ENCODE assay signal across 10 cellular contexts in the genomic region with DNA sequence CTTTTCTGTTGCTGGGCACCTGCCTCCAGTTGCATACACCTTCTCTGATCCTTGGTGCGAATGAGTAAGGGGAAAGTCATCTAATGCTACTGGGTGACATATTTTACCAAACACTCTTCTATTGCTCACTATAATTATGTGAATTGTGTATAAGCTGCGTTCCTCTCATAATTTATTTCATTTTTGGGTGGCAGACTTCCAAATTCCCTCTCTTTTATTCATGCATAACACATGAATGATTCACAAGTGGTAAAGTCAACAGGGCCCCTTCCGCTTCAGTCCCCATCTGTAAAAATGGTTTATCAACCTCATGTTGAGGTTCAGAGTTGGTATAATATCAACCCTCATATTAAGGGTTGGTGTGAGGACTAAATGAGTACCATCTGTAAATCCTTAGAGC. TPM values are rescaled to one million over a fixed set of nuclear protein-coding genes. Genes with fewer than 3 reads are reported as not detected.
A peak's percentile ranks its signal among the peaks of the same experiment; 100 is the strongest.
DNase-seq lines count a peak whose midpoint lies in the region; ATAC-seq and TF ChIP-seq lines count a peak whose summit lies in the region.
"Had no signal": no experiment of that assay in that cellular context is flagged by ENCODE, and none has a peak within 500 bp of the region (broad histone marks: within the 10 kb centered on the region; RNA-seq: fewer than 3 reads in every experiment).

No MANE protein-coding gene starts in this region.

- peak overlapping the region; percentile 18; the same call in 1 of the 2 replicates for H3K9ac ChIP-seq in PC-3 (ENCODE audit: low read length)

- no peak overlapping the region for H3K27ac Mint-ChIP-seq in activated T-helper 17 cell treated with anti-CD3 and anti-CD28 coated beads, Interleukin-2, amount 50 U/mL, for 72 hours
- H3K27ac Mint-ChIP-seq: activated CD8-positive, alpha-beta T cell treated with anti-CD3 and anti-CD28 coated beads, Interleukin-2, amount 10 ng/mL, durations not matched to agents 7 days and 5 days had no signal

- TF ChIP-seq CTCF in PC-3 (conservative IDR thresholded peaks at IDR 0.05; ENCODE audit: low read depth, low read length) (no peak), gastrocnemius medialis (IDR thresholded peaks at IDR 0.05 in 4 of 5, conservative IDR thresholded peaks at IDR 0.05 in 1 of 5) (no peak)

- H3K4me1 Mint-ChIP-seq in activated T-helper 17 cell treated with anti-CD3 and anti-CD28 coated beads, Interleukin-2, amount 50 U/mL, for 72 hours = peaks cover 16% of the 10 kb centered on the region

- H3K79me2 ChIP-seq in PC-3 (ENCODE audit: low read length) = peaks cover 24% of the 10 kb centered on the region

- no peaks in the 10 kb centered on the region for H3F3A ChIP-seq in PC-3 (ENCODE audit: low read length, unreplicated experiment)

- H3K4me2 ChIP-seq in PC-3 (ENCODE audit: low read length) = peak overlapping the region; percentile 54

- peaks cover 14% of the 10 kb centered on the region; the same call in 1 of the 2 replicates for H4K20me1 ChIP-seq in PC-3 (ENCODE audit: low read length)

- no peak for TF ChIP-seq POLR2A in gastrocnemius medialis (IDR thresholded peaks at IDR 0.05)

- peak; percentile 15 for DNase-seq in NCI-H2196 (lab: John Stamatoyannopoulos, UW; ENCODE audit: unreplicated experiment)
- DNase-seq in NCI-H2196 treated with DMSO at 0.1 percent for 48 hours (lab: John Stamatoyannopoulos, UW; ENCODE audit: unreplicated experiment) = no peak
- peak; percentile 94 for DNase-seq in PC-3
- peak; percentile 80 for DNase-seq in fibroblast of gingiva (ENCODE audit: low read depth)
- DNase-seq in SIG-M5 treated with dmso at 0.1 percent for 504 hours (lab: John Stamatoyannopoulos, UW; ENCODE audit: unreplicated experiment) = no peak
- DNase-seq in gastrocnemius medialis = no peak
- DNase-seq: activated CD8-positive, alpha-beta T cell treated with anti-CD3 and anti-CD28 coated beads, Interleukin-2, amount 10 ng/mL, durations not matched to agents 7 days and 5 days; amygdala had no signal

- no peak overlapping the region for H3K4me3 ChIP-seq in PC-3 (ENCODE audit: low read length)
- no peak overlapping the region for H3K4me3 ChIP-seq in gastrocnemius medialis

- H3K4me3 Mint-ChIP-seq in activated T-helper 17 cell treated with anti-CD3 and anti-CD28 coated beads, Interleukin-2, amount 50 U/mL, for 72 hours = no peak overlapping the region
- H3K4me3 Mint-ChIP-seq: activated CD8-positive, alpha-beta T cell treated with anti-CD3 and anti-CD28 coated beads, Interleukin-2, amount 10 ng/mL, durations not matched to agents 7 days and 5 days had no signal

- H3K9me3 ChIP-seq in PC-3 (ENCODE audit: low read length) (no peaks in the 10 kb centered on the region), gastrocnemius medialis (no peaks in the 10 kb centered on the region)

- intact Hi-C loops in PC-3 (cut with micrococcal nuclease) = loop anchor here (1.0 kb wide), 2 partner anchors 28 to 53 kb away; no protein-coding TSS in a partner anchor
- intact Hi-C loops in gastrocnemius medialis (cut with DNase I; ENCODE audit: low total_unique reads) = no loop called here

- in situ Hi-C loops in gastrocnemius medialis (cut with MboI; ENCODE audit: low sequenced_read_pairs in 4 of 4) = loop anchor here in 1 of 4 donors (25.0 kb wide), 1 partner anchor 264 kb away; a partner anchor contains a TSS

- H3K36me3 Mint-ChIP-seq in activated T-helper 17 cell treated with anti-CD3 and anti-CD28 coated beads, Interleukin-2, amount 50 U/mL, for 72 hours (ENCODE audit: low read depth) = peaks cover 8% of the 10 kb centered on the region

- H2AFZ ChIP-seq in PC-3 (ENCODE audit: low read length) = peak overlapping the region; percentile 14; the same call in 1 of the 2 replicates

- H3K36me3 ChIP-seq in PC-3 (ENCODE audit: low read depth, low read length) (no peaks in the 10 kb centered on the region), gastrocnemius medialis (no peaks in the 10 kb centered on the region)

- H3K4me1 ChIP-seq in PC-3 (ENCODE audit: insufficient read depth, low read length) (peaks cover 35% of the 10 kb centered on the region), gastrocnemius medialis (peaks cover 16 to 19% of the 10 kb centered on the region in 2 donors)

- peak; percentile 50 for ATAC-seq in PC-3
- ATAC-seq in HG02798 (IDR thresholded peaks at IDR 0.05; ENCODE audit: poor library complexity, unreplicated experiment) = no peak
- ATAC-seq in gastrocnemius medialis = no peak
- no peak for ATAC-seq in activated T-helper 17 cell treated with anti-CD3 and anti-CD28 coated beads, Interleukin-2, amount 50 U/mL, for 72 hours (replicated peaks)
- ATAC-seq: activated CD8-positive, alpha-beta T cell treated with anti-CD3 and anti-CD28 coated beads, Interleukin-2, amount 10 ng/mL, durations not matched to agents 7 days and 5 days had no signal

- no peaks in the 10 kb centered on the region for H3K9me2 ChIP-seq in PC-3 (replicated peaks; ENCODE audit: low read length)

- no peaks in the 10 kb centered on the region for H3K9me3 Mint-ChIP-seq in activated T-helper 17 cell treated with anti-CD3 and anti-CD28 coated beads, Interleukin-2, amount 50 U/mL, for 72 hours

- BruUV-seq in PC-3 (replicated peaks; lab: Mats Ljungman, UMichigan) = no TSS peak

- no peaks in the 10 kb centered on the region for H3K27me3 Mint-ChIP-seq in activated T-helper 17 cell treated with anti-CD3 and anti-CD28 coated beads, Interleukin-2, amount 50 U/mL, for 72 hours

- H3K27me3 ChIP-seq in PC-3 (ENCODE audit: low read length) (no peaks in the 10 kb centered on the region), gastrocnemius medialis (no peaks in the 10 kb centered on the region)

- POLR2A ChIA-PET in PC-3 (lab: Charles Lee; ENCODE audit: unreplicated experiment) = no interaction called here

- H3K27ac ChIP-seq in PC-3 (ENCODE audit: low read length) = peak overlapping the region; percentile 87
- no peak overlapping the region for H3K27ac ChIP-seq in gastrocnemius medialis

- CTCF ChIA-PET in PC-3 (lab: Charles Lee) = no interaction called here

RNA-seq across cellular contexts. Expression of a gene that starts 3.2 kb away (rescaled TPM):
- total RNA-seq in PC-3 (2014; rRNA removed) (192 and 237 TPM in 2 replicates), gastrocnemius medialis (100 to 1,000 TPM in 2 of 4 donors, 10 to 100 TPM in 2; 65.9 to 124 (median 93.7) TPM)
- total RNA-seq in activated T-helper 17 cell treated with anti-CD3 and anti-CD28 coated beads, Interleukin-2, amount 50 U/mL, for 72 hours = 10 to 100 TPM; 41.6 to 46.8 TPM

Comparison
In these comparisons a context has a peak if more than half of its experiments do, and no peak if none do; other contexts are left out.
1. DNase-seq: peak in NCI-H2196 (single experiment), PC-3 (single experiment) and fibroblast of gingiva (single experiment); none in NCI-H2196 treated with DMSO at 0.1 percent for 48 hours (single experiment), SIG-M5 treated with dmso at 0.1 percent for 504 hours (single experiment) and gastrocnemius medialis (0 of 2).